19 cellular contexts compared by ENCODE assay signal in the genomic region with DNA sequence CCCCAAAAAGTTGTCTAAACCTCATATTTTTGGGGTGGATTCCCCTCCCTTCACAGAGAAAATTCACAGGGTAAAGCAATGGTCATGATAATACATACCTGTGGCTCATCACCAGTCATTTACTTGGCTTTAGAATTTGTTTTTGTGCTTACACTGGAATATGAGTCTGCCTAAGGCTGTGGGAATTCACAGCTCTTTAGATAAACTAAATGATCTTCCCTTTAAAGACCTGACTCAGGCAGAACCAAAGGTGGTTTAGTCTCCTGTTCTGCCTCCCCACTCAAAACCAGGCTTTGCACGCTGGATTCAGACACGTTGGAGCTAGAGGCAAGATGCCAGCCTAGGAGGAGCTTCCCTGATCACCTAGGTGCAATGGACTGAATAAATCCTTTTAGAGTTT. TPM values are rescaled to one million over a fixed set of nuclear protein-coding genes. Genes with fewer than 3 reads are reported as not detected.
"Had no signal": no experiment of that assay in that cellular context is flagged by ENCODE, and none has a peak within 500 bp of the region (broad histone marks: within the 10 kb centered on the region; RNA-seq: fewer than 3 reads in every experiment).

No MANE protein-coding gene starts in this region.

- ATAC-seq: esophagus mucosa, gastroesophageal sphincter, left lobe of liver, natural killer cell, right cardiac atrium had no signal

- H3K27ac ChIP-seq: coronary artery, gastroesophageal sphincter, ovary, stomach, thoracic aorta, transverse colon had no signal

- DNase-seq: effector CD4-positive, alpha-beta T cell; endodermal cell; immature natural killer cell; natural killer cell; ovary; right cardiac atrium; small intestine; stimulated activated CD4-positive, alpha-beta T cell treated with anti-CD3 and anti-CD28 coated beads, Interleukin-12 subunit alpha, Interleukin-12 subunit beta, amount 100 ng/mL, for 4 hours; stimulated activated naive CD4-positive, alpha-beta T cell; stomach; substantia nigra; transverse colon had no signal

- H3K36me3 ChIP-seq: gastroesophageal sphincter, ovary, stomach, thoracic aorta, transverse colon had no signal

- H3K4me1 ChIP-seq: gastroesophageal sphincter, stomach, transverse colon had no signal

- FAIRE-seq: endothelial cell of umbilical vein, small intestine had no signal

- H3K9me3 ChIP-seq: gastroesophageal sphincter, ovary, stomach, thoracic aorta, transverse colon had no signal

- H3K27me3 ChIP-seq: ovary, transverse colon had no signal

- H3K4me3 ChIP-seq: coronary artery, gastroesophageal sphincter, ovary, stomach, thoracic aorta, transverse colon had no signal

RNA-seq across cellular contexts. Expression of a gene that starts 40.3 kb away (rescaled TPM):
- total RNA-seq: endodermal cell, mucosa of gallbladder, natural killer cell, transverse colon had no signal
- polyA plus RNA-seq: immature natural killer cell had no signal
